In the genomic region with DNA sequence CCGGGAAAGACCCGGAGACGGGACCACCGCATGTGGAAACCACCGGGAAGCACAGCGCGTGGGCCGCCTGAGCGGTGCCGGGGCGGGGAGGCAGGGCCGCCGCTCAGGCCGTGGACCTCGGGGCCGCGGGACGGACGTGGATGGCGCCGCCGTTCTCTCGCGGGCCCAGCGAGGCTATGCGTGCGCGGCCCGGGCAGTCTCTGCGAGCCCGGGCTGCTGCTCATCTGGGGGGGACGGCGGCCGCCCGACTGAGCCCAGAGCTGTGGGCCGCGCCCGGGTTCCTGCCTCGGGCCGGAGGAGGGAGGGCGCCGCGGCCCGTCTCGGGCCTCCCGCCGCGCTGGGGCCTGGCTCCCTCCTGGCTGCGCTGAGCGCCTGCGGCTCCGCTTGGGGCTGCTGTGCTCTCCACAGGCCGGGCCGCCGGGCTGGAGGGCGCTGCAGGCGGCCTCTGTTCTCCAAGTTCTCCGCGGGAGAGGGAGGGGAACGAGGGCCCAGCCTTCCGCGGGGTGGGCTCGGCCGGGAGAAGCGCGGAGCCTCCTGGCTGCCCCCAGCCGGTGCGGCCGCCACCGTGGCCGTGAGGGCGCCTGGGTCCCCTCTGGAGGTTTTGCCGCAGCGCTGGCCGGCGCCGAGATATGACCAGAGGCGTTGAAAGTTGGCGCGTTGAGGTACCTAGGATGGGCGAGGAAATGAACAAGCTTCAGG, we compare ENCODE assay signal across 13 cellular contexts. TPM values are rescaled to one million over a fixed set of nuclear protein-coding genes. Genes with fewer than 3 reads are reported as not detected.
DNase-seq lines count a peak whose midpoint lies in the region; ATAC-seq, FAIRE-seq and TF ChIP-seq lines count a peak whose summit lies in the region.
"Had no signal": no experiment of that assay in that cellular context is flagged by ENCODE, and none has a peak within 500 bp of the region (broad histone marks: within the 10 kb centered on the region; RNA-seq: fewer than 3 reads in every experiment).

No MANE protein-coding gene starts in this region.

- no TSS peak for BruUV-seq in endothelial cell of umbilical vein (replicated peaks; lab: Mats Ljungman, UMichigan)

- H3K27ac ChIP-seq in HUES48 (ENCODE audit: low read depth, low read length): no peak overlapping the region
- H3K27ac ChIP-seq in endothelial cell of umbilical vein (ENCODE audit: insufficient read depth, low read depth, low read length): no peak overlapping the region
- no peak overlapping the region for H3K27ac ChIP-seq in kidney (ENCODE audit: low read depth in 2 of 2, low read length in 2 of 2)

- H3K4me3 ChIP-seq in HUES48 (ENCODE audit: low read depth, low read length) (peak overlapping the region; percentile 64), endothelial cell of umbilical vein (replicated peaks in 1 of 3; ENCODE audit: insufficient read depth in 1 of 3, low read depth in 1 of 3, low read length in 3 of 3) (peak overlapping the region in 2 of 3 experiments; percentile 2 to 36), kidney (ENCODE audit: low read length in 2 of 2) (peak overlapping the region in 1 of 2 donors; percentile 32)

- TF ChIP-seq CTCF in endothelial cell of umbilical vein (IDR thresholded peaks at IDR 0.05; ENCODE audit: extremely low read depth in 1 of 2, insufficient read depth in 1 of 2, low read depth in 1 of 2, low read length in 2 of 2) (no peak), kidney (IDR thresholded peaks at IDR 0.05; ENCODE audit: borderline replicate concordance, extremely low read depth, insufficient read depth) (no peak)

- dilution Hi-C loops in endothelial cell of umbilical vein (cut with MboI; ENCODE audit: extremely low pct_ligation_motif_present, low sequenced_read_pairs): loop anchor here (25.0 kb wide), 1 partner anchor 116 kb away; a partner anchor contains a TSS

- peak; percentile 39 for DNase-seq in endothelial cell of umbilical vein (ENCODE audit: low read depth, low spot score)
- peak; percentile 66 for DNase-seq in kidney
- peak; percentile 59 for DNase-seq in retina
- no peak for DNase-seq in central memory CD4-positive, alpha-beta T cell
- DNase-seq in NCI-H226: no peak
- DNase-seq in HuH-7 (ENCODE audit: low spot score): no peak
- DNase-seq: activated T-cell treated with anti-CD3 and anti-CD28 coated beads, Interleukin-2, amount 50 U/mL, for 4 hours; NCI-H2107 had no signal

- intact Hi-C loops in endothelial cell of umbilical vein (cut with micrococcal nuclease): no loop called here
- intact Hi-C loops in kidney (cut with DNase I): no loop called here

- TF ChIP-seq POLR2A in endothelial cell of umbilical vein (IDR thresholded peaks at IDR 0.05; ENCODE audit: low read depth, low read length): no peak

- H3K79me2 ChIP-seq in endothelial cell of umbilical vein (ENCODE audit: control insufficient read depth, insufficient read depth, low read length): peaks cover 13% of the 10 kb centered on the region

- no peaks in the 10 kb centered on the region for H3K9me3 ChIP-seq in HUES48 (ENCODE audit: control insufficient read depth, insufficient read depth, low read length)
- H3K9me3 ChIP-seq in endothelial cell of umbilical vein (replicated peaks; ENCODE audit: control insufficient read depth, insufficient read depth, low read length): no peaks in the 10 kb centered on the region
- H3K9me3 ChIP-seq in kidney (ENCODE audit: control insufficient read depth in 1 of 2, low read length in 2 of 2): no peaks in the 10 kb centered on the region

- CTCF ChIA-PET in endothelial cell of umbilical vein (lab: Charles Lee): interaction anchor here (1.0 to 3.8 kb wide), 4 partner anchors 19 to 214 kb away, joined by 3 to 17 read pairs (median 3); a partner anchor contains a TSS

- H3K27me3 ChIP-seq in HUES48 (ENCODE audit: control insufficient read depth, insufficient read depth, low read length) (no peaks in the 10 kb centered on the region), endothelial cell of umbilical vein (ENCODE audit: control insufficient read depth in 2 of 2, insufficient read depth in 2 of 2, low read length in 2 of 2) (no peaks in the 10 kb centered on the region)

- H3K9me1 ChIP-seq in endothelial cell of umbilical vein (replicated peaks; ENCODE audit: control insufficient read depth, extremely low read depth, insufficient read depth, low read length): no peaks in the 10 kb centered on the region

- H3K4me2 ChIP-seq in endothelial cell of umbilical vein (ENCODE audit: insufficient read depth, low read length): peak overlapping the region; percentile 26

- no peak for ATAC-seq in GM19395 (IDR thresholded peaks at IDR 0.05; ENCODE audit: unreplicated experiment)
- ATAC-seq: CD8-positive, alpha-beta T cell; HCT116 had no signal

- H3K4me1 ChIP-seq in HUES48 (ENCODE audit: control insufficient read depth, insufficient read depth, low read length): no peaks in the 10 kb centered on the region
- peaks cover 6% of the 10 kb centered on the region for H3K4me1 ChIP-seq in endothelial cell of umbilical vein (ENCODE audit: control insufficient read depth, extremely low read depth, insufficient read depth, low read length)
- H3K4me1 ChIP-seq in kidney (ENCODE audit: control insufficient read depth in 1 of 2, insufficient read depth in 1 of 2, low read depth in 1 of 2, low read length in 2 of 2): peaks cover 0 to 4% of the 10 kb centered on the region in 2 donors

- FAIRE-seq in endothelial cell of umbilical vein (lab: Jason Lieb, UNC) (peak; percentile 21), kidney (lab: Jason Lieb, UNC) (no peak)
- FAIRE-seq: GM12892 had no signal

- H2AFZ ChIP-seq in endothelial cell of umbilical vein (ENCODE audit: low read depth, low read length): peak overlapping the region; percentile 36

- POLR2A ChIA-PET in endothelial cell of umbilical vein (lab: Charles Lee): no interaction called here

- H3K36me3 ChIP-seq in HUES48 (ENCODE audit: control insufficient read depth, insufficient read depth, low read length) (peaks cover 31% of the 10 kb centered on the region), endothelial cell of umbilical vein (ENCODE audit: control insufficient read depth in 2 of 2, extremely low read depth in 1 of 2, insufficient read depth in 2 of 2, low read length in 2 of 2) (peaks cover 2 to 19% of the 10 kb centered on the region in 2 experiments), kidney (ENCODE audit: control insufficient read depth in 1 of 2, insufficient read depth in 2 of 2, low read length in 2 of 2) (peaks cover 0 to 3% of the 10 kb centered on the region in 2 donors)

- H3K9ac ChIP-seq in HUES48 (ENCODE audit: low read depth, low read length): no peak overlapping the region; the same call in 1 of the 2 replicates
- H3K9ac ChIP-seq in endothelial cell of umbilical vein (replicated peaks; ENCODE audit: extremely low read depth, insufficient read depth, low read length): peak overlapping the region; percentile 38
- H3K9ac ChIP-seq in kidney (ENCODE audit: low read length in 2 of 2): no peak overlapping the region

- H4K20me1 ChIP-seq in endothelial cell of umbilical vein (replicated peaks; ENCODE audit: control insufficient read depth, extremely low read depth, insufficient read depth, low read length): no peaks in the 10 kb centered on the region

RNA-seq across cellular contexts. Expression of a gene that starts 13.7 kb away (rescaled TPM):
- total RNA-seq in endothelial cell of umbilical vein: 112 TPM in 2 replicates
- polyA plus RNA-seq in endothelial cell of umbilical vein: 60.8 and 61.3 TPM in 2 replicates
- 52.4 and 58.7 TPM in 2 replicates for polyA plus RNA-seq in endothelial cell of umbilical vein (2011; cell fraction: cytosol; rRNA removed)
- 87.8 and 92.7 TPM in 2 replicates for polyA plus RNA-seq in endothelial cell of umbilical vein (2011; cell fraction: nucleus; rRNA removed)
- 111 and 119 TPM in 2 replicates for polyA plus RNA-seq in endothelial cell of umbilical vein (2012)
- polyA minus RNA-seq in endothelial cell of umbilical vein: 72.8 and 74.6 TPM in 2 replicates
- 60.0 TPM for polyA minus RNA-seq in endothelial cell of umbilical vein (2011; cell fraction: cytosol; rRNA and poly(A)+ RNA removed)
- 37.0 and 48.5 TPM in 2 replicates for polyA minus RNA-seq in endothelial cell of umbilical vein (2011; cell fraction: nucleus; rRNA and poly(A)+ RNA removed)
- total RNA-seq in kidney: 70.3 TPM
- 60.4 TPM for polyA plus RNA-seq in kidney (ENCODE audit: insufficient read depth, low read depth, low replicate concordance)

RNA-seq across cellular contexts. Expression of a gene that starts 20.8 kb away (rescaled TPM):
- 1.3 and 1.7 TPM in 2 replicates for total RNA-seq in endothelial cell of umbilical vein
- polyA plus RNA-seq in endothelial cell of umbilical vein: 0.30 and 0.32 TPM in 2 replicates
- 0.06 and 0.20 TPM in 2 replicates for polyA plus RNA-seq in endothelial cell of umbilical vein (2011; cell fraction: cytosol; rRNA removed)
- 2.4 and 3.0 TPM in 2 replicates for polyA plus RNA-seq in endothelial cell of umbilical vein (2011; cell fraction: nucleus; rRNA removed)
- 0.44 and 0.67 TPM in 2 replicates for polyA plus RNA-seq in endothelial cell of umbilical vein (2012)
- polyA minus RNA-seq in endothelial cell of umbilical vein: 0.12 and 0.17 TPM in 2 replicates
- polyA minus RNA-seq in endothelial cell of umbilical vein (2011; cell fraction: cytosol; rRNA and poly(A)+ RNA removed): 2.3 TPM
- polyA minus RNA-seq in endothelial cell of umbilical vein (2011; cell fraction: nucleus; rRNA and poly(A)+ RNA removed): 0.29 and 0.67 TPM in 2 replicates
- total RNA-seq in kidney: 5.3 TPM
- polyA plus RNA-seq in kidney (ENCODE audit: insufficient read depth, low read depth, low replicate concordance): 2.5 TPM

RNA-seq across cellular contexts. Expression of a gene that starts 25.3 kb away (rescaled TPM):
- total RNA-seq in endothelial cell of umbilical vein (0.37 TPM in 1 of 2 replicates, not detected in the other), kidney (0.88 TPM)
- polyA plus RNA-seq in endothelial cell of umbilical vein (0.50 and 0.60 TPM in 2 replicates), kidney (ENCODE audit: insufficient read depth, low read depth, low replicate concordance) (3.1 TPM)
- 0.05 and 0.39 TPM in 2 replicates for polyA plus RNA-seq in endothelial cell of umbilical vein (2011; cell fraction: cytosol; rRNA removed)
- 3.1 and 4.1 TPM in 2 replicates for polyA plus RNA-seq in endothelial cell of umbilical vein (2011; cell fraction: nucleus; rRNA removed)
- 0.48 and 0.53 TPM in 2 replicates for polyA plus RNA-seq in endothelial cell of umbilical vein (2012)
- 0.27 TPM in 1 of 2 replicates, not detected in the other for polyA minus RNA-seq in endothelial cell of umbilical vein
- polyA minus RNA-seq in endothelial cell of umbilical vein (2011; cell fraction: cytosol; rRNA and poly(A)+ RNA removed): not detected
- not detected in 2 replicates for polyA minus RNA-seq in endothelial cell of umbilical vein (2011; cell fraction: nucleus; rRNA and poly(A)+ RNA removed)

RNA-seq across cellular contexts. Expression of a gene that starts 27.7 kb away (rescaled TPM):
- total RNA-seq in endothelial cell of umbilical vein: 139 and 165 TPM in 2 replicates
- polyA plus RNA-seq in endothelial cell of umbilical vein: 319 and 376 TPM in 2 replicates
- 233 and 272 TPM in 2 replicates for polyA plus RNA-seq in endothelial cell of umbilical vein (2011; cell fraction: cytosol; rRNA removed)
- polyA plus RNA-seq in endothelial cell of umbilical vein (2011; cell fraction: nucleus; rRNA removed): 126 and 144 TPM in 2 replicates
- 78.8 and 146 TPM in 2 replicates for polyA plus RNA-seq in endothelial cell of umbilical vein (2012)
- 24.8 and 32.3 TPM in 2 replicates for polyA minus RNA-seq in endothelial cell of umbilical vein
- 51.2 TPM for polyA minus RNA-seq in endothelial cell of umbilical vein (2011; cell fraction: cytosol; rRNA and poly(A)+ RNA removed)
- 14.3 and 22.6 TPM in 2 replicates for polyA minus RNA-seq in endothelial cell of umbilical vein (2011; cell fraction: nucleus; rRNA and poly(A)+ RNA removed)
- total RNA-seq in kidney: 108 TPM
- 283 TPM for polyA plus RNA-seq in kidney (ENCODE audit: insufficient read depth, low read depth, low replicate concordance)

RNA-seq across cellular contexts. Expression of a gene that starts 30.3 kb away (rescaled TPM):
- 43.2 and 44.9 TPM in 2 replicates for total RNA-seq in endothelial cell of umbilical vein
- 129 and 146 TPM in 2 replicates for polyA plus RNA-seq in endothelial cell of umbilical vein
- 78.8 and 99.9 TPM in 2 replicates for polyA plus RNA-seq in endothelial cell of umbilical vein (2011; cell fraction: cytosol; rRNA removed)
- 32.2 and 36.3 TPM in 2 replicates for polyA plus RNA-seq in endothelial cell of umbilical vein (2011; cell fraction: nucleus; rRNA removed)
- polyA plus RNA-seq in endothelial cell of umbilical vein (2012): 59.0 and 80.5 TPM in 2 replicates
- 34.6 and 38.7 TPM in 2 replicates for polyA minus RNA-seq in endothelial cell of umbilical vein
- 16.9 TPM for polyA minus RNA-seq in endothelial cell of umbilical vein (2011; cell fraction: cytosol; rRNA and poly(A)+ RNA removed)
- polyA minus RNA-seq in endothelial cell of umbilical vein (2011; cell fraction: nucleus; rRNA and poly(A)+ RNA removed): 3.5 and 6.9 TPM in 2 replicates
- total RNA-seq in kidney: 96.5 TPM
- polyA plus RNA-seq in kidney (ENCODE audit: insufficient read depth, low read depth, low replicate concordance): 403 TPM

Comparison
In these comparisons a context has a peak if more than half of its experiments do, and no peak if none do; other contexts are left out.
1. DNase-seq: peak in endothelial cell of umbilical vein (single experiment), kidney (single experiment) and retina (single experiment); none in central memory CD4-positive, alpha-beta T cell (single experiment), NCI-H226 (single experiment) and HuH-7 (single experiment).